1 cellular context compared by ENCODE assay signal in the genomic region with DNA sequence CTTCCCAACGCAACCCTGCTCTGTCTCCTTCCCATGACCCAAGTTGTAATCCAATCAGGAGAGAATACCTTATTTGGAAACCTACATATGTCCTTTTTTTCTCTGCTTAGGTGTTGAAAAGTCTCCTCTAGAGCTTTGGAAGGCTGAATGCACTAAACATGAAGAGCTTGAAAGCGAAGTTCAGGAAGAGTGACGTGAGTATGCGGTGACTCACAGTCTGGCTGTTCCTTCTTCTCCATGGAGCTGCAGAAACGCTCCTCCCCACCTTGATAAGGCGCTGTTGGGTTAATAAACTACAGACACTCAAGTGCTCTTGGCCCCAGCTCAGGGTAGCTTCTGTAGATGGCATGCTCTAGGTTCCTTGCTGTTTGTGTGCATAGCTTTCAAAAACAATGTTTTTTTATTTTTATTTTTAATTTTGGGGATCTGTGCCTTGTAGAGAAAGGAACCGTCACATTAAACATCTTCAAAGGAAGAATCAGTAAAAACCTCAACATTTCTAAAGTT.
TF ChIP-seq lines count a peak whose summit lies in the region.

No MANE protein-coding gene starts in this region.

TF ChIP-seq in HCT116, 20 proteins besides CTCF, POLR2A, EP300 and RAD21 (continued from another document):
- TF ChIP-seq REST (IDR thresholded peaks at IDR 0.05; ENCODE audit: low read depth) (no peak), CBX3 (IDR thresholded peaks at IDR 0.05; ENCODE audit: low read depth) (peak; percentile 62), SRF (IDR thresholded peaks at IDR 0.05; ENCODE audit: low read depth) (peak; percentile 76; the same call in 1 of the 2 replicates), ZFX (IDR thresholded peaks at IDR 0.05) (no peak)
